In genomic region chr11:118572075-118572913, GRCh38 we compare ENCODE assay signal across 8 cellular contexts. TPM values are rescaled to one million over a fixed set of nuclear protein-coding genes. Genes with fewer than 3 reads are reported as not detected.
DNase-seq lines count a peak whose midpoint lies in the region; ATAC-seq and TF ChIP-seq lines count a peak whose summit lies in the region.

Gene ARCN1, plus strand, starts transcription at chr11:118572409. Its CDS starts 139 bp downstream, at chr11:118572548.

- under 1% methylated on average over 47 of the region's 52 CpGs for WGBS in HUES64
- 0% methylated on average over 15 of the region's 52 CpGs for WGBS in esophagus muscularis mucosa

- H3K4me1 ChIP-seq in HUES64 (ENCODE audit: insufficient read depth, low read length) = peaks cover 12% of the 10 kb centered on the region
- peaks cover 28% of the 10 kb centered on the region for H3K4me1 ChIP-seq in PC-9 (replicated peaks; ENCODE audit: insufficient read depth)
- H3K4me1 ChIP-seq in esophagus muscularis mucosa = peaks cover 44 to 49% (median 47%) of the 10 kb centered on the region in 4 donors
- peaks cover 15% of the 10 kb centered on the region for H3K4me1 ChIP-seq in muscle layer of colon (ENCODE audit: insufficient read depth, low read length)

- H3K27me3 ChIP-seq in HUES64 (ENCODE audit: insufficient read depth, low read length) (no peaks in the 10 kb centered on the region), PC-9 (ENCODE audit: insufficient read depth, low read depth) (no peaks in the 10 kb centered on the region), esophagus muscularis mucosa (no peaks in the 10 kb centered on the region), muscle layer of colon (ENCODE audit: control insufficient read depth in 1 of 2, insufficient read depth in 2 of 2, low read length in 2 of 2) (no peaks in the 10 kb centered on the region)

- intact Hi-C loops in PC-9 (cut with micrococcal nuclease; ENCODE audit: unreplicated experiment) = loop anchor here (2.0 kb wide), 1 partner anchor 427 kb away; no protein-coding TSS in a partner anchor
- intact Hi-C loops in esophagus muscularis mucosa (cut with DNase I) = loop anchor here (5.0 kb wide), 1 partner anchor 35 kb away; the partner anchor contains the start of gene PHLDB1

- 0 out of 2 replicates have a peak, but pooled peaks cover under 1% of the 10 kb centered on the region for H3K36me3 ChIP-seq in HUES64 (ENCODE audit: insufficient read depth, low read length)
- peaks cover 5% of the 10 kb centered on the region; the same call in 1 of the 2 replicates for H3K36me3 ChIP-seq in PC-9 (ENCODE audit: low read depth)
- peaks cover 0 to under 1% (median 0%) of the 10 kb centered on the region in 4 donors for H3K36me3 ChIP-seq in esophagus muscularis mucosa
- no peaks in the 10 kb centered on the region for H3K36me3 ChIP-seq in muscle layer of colon (ENCODE audit: insufficient read depth, low read length)

- H3K27ac ChIP-seq in HUES64 (ENCODE audit: low read depth, low read length) (peak within 1 kb of the TSS; percentile 93), PC-9 (peak within 1 kb of the TSS; percentile 83), esophagus muscularis mucosa (replicated peaks in 1 of 4) (peak within 1 kb of the TSS; percentile 90 to 97 (median 94)), muscle layer of colon (ENCODE audit: low read depth, low read length) (peak within 1 kb of the TSS; percentile 94)

- H4K20me1 ChIP-seq in PC-9 (ENCODE audit: insufficient read depth) = peaks cover 44% of the 10 kb centered on the region

- POLR2A ChIA-PET in PC-9 (lab: Charles Lee; ENCODE audit: unreplicated experiment) = interaction anchor here (0.7 kb wide), 2 partner anchors 307 to 907 kb away, joined by 5 to 7 read pairs; no protein-coding TSS in a partner anchor

- H3K4me2 ChIP-seq in PC-9 = peak within 1 kb of the TSS; percentile 95

- TF ChIP-seq POLR2A in esophagus muscularis mucosa (IDR thresholded peaks at IDR 0.05; ENCODE audit: low read depth) = peak; percentile 7

- H3K9me3 ChIP-seq in HUES64 (ENCODE audit: insufficient read depth, low read depth, low read length) (no peaks in the 10 kb centered on the region), PC-9 (ENCODE audit: insufficient read depth, low read depth) (no peaks in the 10 kb centered on the region), esophagus muscularis mucosa (no peaks in the 10 kb centered on the region), muscle layer of colon (ENCODE audit: low read length) (no peaks in the 10 kb centered on the region)

- TF ChIP-seq CTCF in PC-9 (conservative IDR thresholded peaks at IDR 0.05) (no peak), esophagus muscularis mucosa (IDR thresholded peaks at IDR 0.05) (no peak)

- peaks cover 18% of the 10 kb centered on the region; the same call in 1 of the 2 replicates for H3F3A ChIP-seq in PC-9 (ENCODE audit: insufficient read depth, low read depth)

- TF ChIP-seq EP300 in esophagus muscularis mucosa (IDR thresholded peaks at IDR 0.05) = no peak

- H3K9me2 ChIP-seq in PC-9 (ENCODE audit: insufficient read depth) = no peaks in the 10 kb centered on the region

- H2AFZ ChIP-seq in PC-9 = peak within 1 kb of the TSS; percentile 94

- peak; percentile 85 for DNase-seq in CD1c-positive myeloid dendritic cell (ENCODE audit: extremely low spot score)
- DNase-seq in PC-9 = peak; percentile 56 to 61
- peak; percentile 84 to 87 for DNase-seq in activated T-cell treated with anti-CD3 and anti-CD28 coated beads, Interleukin-2, amount 50 U/mL, for 48 hours
- DNase-seq in esophagus muscularis mucosa (ENCODE audit: extremely low spot score) = peak; percentile 97
- peak; percentile 59 to 62 for DNase-seq in stimulated activated CD8-positive, alpha-beta memory T cell treated with anti-CD3 and anti-CD28 coated beads, Interleukin-7, amount 100 ng/mL, for 1 hour (ENCODE audit: low read depth in 2 of 2)

- H3K9ac ChIP-seq in HUES64 (ENCODE audit: low read depth, low read length) (peak within 1 kb of the TSS; percentile 93), muscle layer of colon (ENCODE audit: low read length) (peak within 1 kb of the TSS; percentile 69)

- no TSS peak for BruUV-seq in PC-9 (replicated peaks; lab: Mats Ljungman, UMichigan)

- CTCF ChIA-PET in PC-9 (lab: Charles Lee) = interaction anchor here (0.5 kb wide), 1 partner anchor 49 kb away, joined by 3 read pairs; no protein-coding TSS in a partner anchor

- peaks cover 59% of the 10 kb centered on the region for H3K79me2 ChIP-seq in PC-9 (ENCODE audit: low read depth)

- peak; percentile 51 for ATAC-seq in GM19467 (IDR thresholded peaks at IDR 0.05; ENCODE audit: unreplicated experiment)

- H3K4me3 ChIP-seq in HUES64 (ENCODE audit: low read length) (peak within 1 kb of the TSS; percentile 92), PC-9 (peak within 1 kb of the TSS; percentile 98), esophagus muscularis mucosa (peak within 1 kb of the TSS; percentile 70 to 86 (median 83)), muscle layer of colon (ENCODE audit: low read depth in 1 of 2, low read length in 2 of 2) (peak within 1 kb of the TSS; percentile 68 to 97)

RNA-seq across cellular contexts. Expression of gene ARCN1, which starts in this region (rescaled TPM):
- 103 TPM for polyA plus RNA-seq in HUES64 (2013, experiment 1 of 2)
- 113 TPM for polyA plus RNA-seq in HUES64 (2013, experiment 2 of 2)
- total RNA-seq in PC-9 (2021) (79.8 and 105 TPM in 2 replicates), esophagus muscularis mucosa (100 to 1,000 TPM in 2 of 4 donors, 10 to 100 TPM in 2; 83.9 to 115 (median 102) TPM)

Comparison
In these comparisons a context has a peak if more than half of its experiments do, and no peak if none do; other contexts are left out.
1. Peak in every context shown above with its lines: DNase-seq, ATAC-seq, H3K4me3 ChIP-seq and H3K27ac ChIP-seq.